In genomic region chr7:31948041-31948440, GRCh38 we compare ENCODE assay signal across 11 cellular contexts.
DNase-seq lines count a peak whose midpoint lies in the region; ATAC-seq and TF ChIP-seq lines count a peak whose summit lies in the region.
"Had no signal": no experiment of that assay in that cellular context is flagged by ENCODE, and none has a peak within 500 bp of the region (broad histone marks: within the 10 kb centered on the region; RNA-seq: fewer than 3 reads in every experiment).

No MANE protein-coding gene starts in this region.

- H3K18ac ChIP-seq in H9 (ENCODE audit: insufficient read length, low read depth, low read length): no peak overlapping the region

- WGBS in H9 (ENCODE audit: extremely low coverage, insufficient read length, low lambda C conversion rate): no CpG with 5 or more reads among the region's 1 CpG

- no peak for TF ChIP-seq CTCF in AG09309 (IDR thresholded peaks at IDR 0.05; ENCODE audit: control insufficient read depth, insufficient read depth, low read depth, low read length, missing control alignments)
- TF ChIP-seq CTCF in H9 (conservative IDR thresholded peaks at IDR 0.05): no peak

- ATAC-seq in left lobe of liver (peak; percentile 26), sciatic nerve (no peak), GM19035 (IDR thresholded peaks at IDR 0.05; ENCODE audit: unreplicated experiment) (no peak)
- ATAC-seq: Panc1 had no signal

- H3T11ph ChIP-seq in H9 (ENCODE audit: low read length): no peak overlapping the region

- no peak overlapping the region for H3K27ac ChIP-seq in H9 (ENCODE audit: insufficient read length, low read depth, low read length)
- H3K27ac ChIP-seq: C4-2B had no signal

- H2BK15ac ChIP-seq in H9 (ENCODE audit: low read depth, low read length): no peak overlapping the region

- H2BK5ac ChIP-seq in H9 (ENCODE audit: insufficient read length, low read length): no peak overlapping the region

- no peaks in the 10 kb centered on the region for H3K4me1 ChIP-seq in H9 (ENCODE audit: insufficient read depth, low read length)

- H2BK120ac ChIP-seq in H9 (ENCODE audit: low read depth, low read length, poor library complexity, severe bottlenecking): no peak overlapping the region

- H3K4me1 Mint-ChIP-seq in H9: no peaks in the 10 kb centered on the region

- peaks cover 1% of the 10 kb centered on the region; the same call in 1 of the 2 replicates for H3K27me3 Mint-ChIP-seq in H9 (ENCODE audit: low read depth)

- peaks cover 1% of the 10 kb centered on the region; the same call in 1 of the 2 replicates for H3K79me2 ChIP-seq in H9 (ENCODE audit: insufficient read depth, low read length)

- H3K4me3 ChIP-seq in AG09309 (ENCODE audit: control insufficient read depth, low read depth, low read length): no peak overlapping the region

- peaks cover 10% of the 10 kb centered on the region for H3K9me3 ChIP-seq in H9 (ENCODE audit: control insufficient read depth, low read depth, low read length)

- H3K79me1 ChIP-seq in H9 (ENCODE audit: insufficient read depth, low read depth, low read length, poor library complexity, severe bottlenecking): no peaks in the 10 kb centered on the region

- peak; percentile 54 for DNase-seq in AG09309 (ENCODE audit: low read depth)
- peak; percentile 94 for DNase-seq in HCEC 1CT
- peak; percentile 85 for DNase-seq in astrocyte of the hippocampus (ENCODE audit: low read depth, low spot score)
- no peak for DNase-seq in left lobe of liver (ENCODE audit: low spot score)
- DNase-seq in H9: no peak
- no peak for DNase-seq in stimulated activated CD4-positive, alpha-beta T cell treated with anti-CD3 and anti-CD28 coated beads, Interleukin-4, amount 100 ng/mL, for 1 hour
- no peak for DNase-seq in sciatic nerve (ENCODE audit: low spot score)
- DNase-seq: amygdala had no signal

- H4K91ac ChIP-seq in H9 (ENCODE audit: insufficient read length, low read depth, low read length): no peak overlapping the region

- no peak overlapping the region for H3K4me3 Mint-ChIP-seq in H9

- intact Hi-C loops in sciatic nerve (cut with DNase I): no loop called here

- H3K27me3 ChIP-seq in H9 (ENCODE audit: insufficient read depth, low read length): no peaks in the 10 kb centered on the region

- no peaks in the 10 kb centered on the region for H4K20me1 ChIP-seq in H9 (ENCODE audit: control insufficient read depth, insufficient read depth, insufficient read length)

- H3K27ac Mint-ChIP-seq in H9: no peak overlapping the region

- H4K5ac ChIP-seq in H9 (ENCODE audit: insufficient read length, low read depth, low read length): no peak overlapping the region

- H3K23ac ChIP-seq in H9 (ENCODE audit: insufficient read length, low read depth, low read length): no peak overlapping the region

- no peak overlapping the region for H4K8ac ChIP-seq in H9 (replicated peaks; ENCODE audit: insufficient read length, low read depth, low read length)

- no peak overlapping the region for H2BK12ac ChIP-seq in H9 (ENCODE audit: insufficient read length, low read depth, low read length)

- no peak overlapping the region for H3K9ac ChIP-seq in H9 (ENCODE audit: extremely low read depth, insufficient read length, low read length)

- peaks cover 17 to 19% of the 10 kb centered on the region in 2 experiments for H3K9me3 Mint-ChIP-seq in H9

- H3K23me2 ChIP-seq in H9 (ENCODE audit: insufficient read length, low read depth, low read length, poor library complexity, severe bottlenecking): no peaks in the 10 kb centered on the region

- no peak overlapping the region for H2BK20ac ChIP-seq in H9 (ENCODE audit: low read depth, low read length, poor library complexity, severe bottlenecking)

- H3K36me3 Mint-ChIP-seq in H9 (ENCODE audit: insufficient read depth in 1 of 3, low read depth in 3 of 3): peaks cover 2 to 7% (median 2%) of the 10 kb centered on the region in 3 experiments

- no peak overlapping the region for H2AK5ac ChIP-seq in H9 (ENCODE audit: insufficient read length, low read length)

- H3K4ac ChIP-seq in H9 (ENCODE audit: low read depth, low read length): no peak overlapping the region

- H3K56ac ChIP-seq in H9 (ENCODE audit: insufficient read length, low read depth, low read length): no peak overlapping the region

- no peak overlapping the region for H3K4me2 ChIP-seq in H9 (ENCODE audit: insufficient read depth, insufficient read length, low read length)

- no peak overlapping the region for H2AFZ ChIP-seq in H9 (ENCODE audit: low read length)

- H3K14ac ChIP-seq in H9 (ENCODE audit: insufficient read depth, low read length): no peak overlapping the region

Comparison
In these comparisons a context has a peak if more than half of its experiments do, and no peak if none do; other contexts are left out.
1. DNase-seq: peak in AG09309 (single experiment), HCEC 1CT (single experiment) and astrocyte of the hippocampus (single experiment); none in left lobe of liver (single experiment), H9 (single experiment), stimulated activated CD4-positive, alpha-beta T cell treated with anti-CD3 and anti-CD28 coated beads, Interleukin-4, amount 100 ng/mL, for 1 hour (single experiment) and sciatic nerve (single experiment).